ENCODE assay signal across 26 cellular contexts in the genomic region with DNA sequence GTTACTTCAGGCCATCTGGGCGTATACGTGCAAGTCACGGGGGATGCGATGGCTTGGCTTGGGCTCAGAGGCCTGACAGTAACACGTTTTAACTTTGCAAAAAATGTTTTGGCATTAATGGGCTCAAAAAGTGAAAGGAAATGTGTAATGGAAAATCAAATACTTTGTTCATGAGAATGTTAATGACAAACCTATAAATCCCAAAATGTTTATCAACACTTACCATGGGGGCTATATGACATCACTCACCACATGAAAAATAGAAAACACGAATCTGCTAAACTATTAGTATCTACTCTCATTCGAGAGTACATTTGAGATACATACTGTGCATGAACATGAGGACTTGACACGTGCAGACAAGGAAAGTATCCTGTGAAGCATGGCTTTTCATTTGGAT.
"Had no signal": no experiment of that assay in that cellular context is flagged by ENCODE, and none has a peak within 500 bp of the region (broad histone marks: within the 10 kb centered on the region; RNA-seq: fewer than 3 reads in every experiment).

No MANE protein-coding gene starts in this region.

- H3K36me3 ChIP-seq: lower lobe of right lung, neural progenitor cell, right lobe of liver, transverse colon, uterus had no signal

- H3K27ac ChIP-seq: lower lobe of right lung, neural progenitor cell, right lobe of liver, skin epidermis, transverse colon, uterus had no signal

- DNase-seq: activated B cell treated with CpG ODN at 0.5 μM for 24 hours; activated CD4-positive, alpha-beta T cell treated with anti-CD3 and anti-CD28 coated beads for 4 hours; activated CD4-positive, alpha-beta T cell treated with anti-CD3 and anti-CD28 coated beads, Interleukin-2, amount 50 U/mL, for 48 hours; activated CD8-positive, alpha-beta memory T cell treated with anti-CD3 and anti-CD28 coated beads, Interleukin-2, amount 50 U/mL, for 48 hours; activated naive CD4-positive, alpha-beta T cell treated with Interleukin-2 at 50 U/mL for 16 hours; activated naive CD8-positive, alpha-beta T cell treated with anti-CD3 and anti-CD28 coated beads for 36 hours; activated T-cell treated with anti-CD3 and anti-CD28 coated beads, Interleukin-2, amount 50 U/mL, for 4 hours; central memory CD4-positive, alpha-beta T cell; effector memory CD4-positive, alpha-beta T cell; hypothalamus; kidney; lower lobe of right lung; naive thymus-derived CD4-positive, alpha-beta T cell; posterior cingulate gyrus; right lobe of liver; stimulated activated CD4-positive, alpha-beta T cell treated with anti-CD3 and anti-CD28 coated beads, Interleukin-2, amount 100 ng/mL, for 24 hours; T-helper 9 cell; transverse colon; uterus had no signal

- FAIRE-seq: astrocyte, endothelial cell of umbilical vein, frontal cortex, kidney had no signal

- H3K27me3 ChIP-seq: right lobe of liver, transverse colon, uterus had no signal

- H2AFZ ChIP-seq: neural progenitor cell had no signal

- H3K4me3 Mint-ChIP-seq: activated B cell treated with CpG ODN at 0.5 μM for 24 hours; activated naive CD8-positive, alpha-beta T cell treated with anti-CD3 and anti-CD28 coated beads for 36 hours; activated T-cell treated with anti-CD3 and anti-CD28 coated beads, Interleukin-2, amount 50 U/mL, for 4 hours; naive thymus-derived CD4-positive, alpha-beta T cell; neural progenitor cell; stimulated activated effector memory CD8-positive, alpha-beta T cell treated with anti-CD3 and anti-CD28 coated beads, Interleukin-12 subunit alpha, Interleukin-12 subunit beta, amount 100 ng/mL, for 72 hours had no signal

- H3K9ac ChIP-seq: neural progenitor cell had no signal

- H3K36me3 Mint-ChIP-seq: activated naive CD8-positive, alpha-beta T cell treated with anti-CD3 and anti-CD28 coated beads for 36 hours; naive thymus-derived CD4-positive, alpha-beta T cell; neural progenitor cell; stimulated activated effector memory CD8-positive, alpha-beta T cell treated with anti-CD3 and anti-CD28 coated beads, Interleukin-12 subunit alpha, Interleukin-12 subunit beta, amount 100 ng/mL, for 72 hours had no signal

- H3K9me3 Mint-ChIP-seq: activated B cell treated with CpG ODN at 0.5 μM for 24 hours; activated naive CD8-positive, alpha-beta T cell treated with anti-CD3 and anti-CD28 coated beads for 36 hours; activated T-cell treated with anti-CD3 and anti-CD28 coated beads, Interleukin-2, amount 50 U/mL, for 4 hours; stimulated activated effector memory CD8-positive, alpha-beta T cell treated with anti-CD3 and anti-CD28 coated beads, Interleukin-12 subunit alpha, Interleukin-12 subunit beta, amount 100 ng/mL, for 72 hours had no signal

- H3K4me3 ChIP-seq: lower lobe of right lung, neural progenitor cell, right lobe of liver, skin epidermis, transverse colon, uterus had no signal

- H3K9me3 ChIP-seq: lower lobe of right lung, right lobe of liver, transverse colon, uterus had no signal

- H3K4me1 ChIP-seq: right lobe of liver, uterus had no signal

- H3K27ac Mint-ChIP-seq: activated B cell treated with CpG ODN at 0.5 μM for 24 hours; activated naive CD8-positive, alpha-beta T cell treated with anti-CD3 and anti-CD28 coated beads for 36 hours; naive thymus-derived CD4-positive, alpha-beta T cell; neural progenitor cell; stimulated activated effector memory CD8-positive, alpha-beta T cell treated with anti-CD3 and anti-CD28 coated beads, Interleukin-12 subunit alpha, Interleukin-12 subunit beta, amount 100 ng/mL, for 72 hours had no signal

- ATAC-seq: activated T-cell treated with anti-CD3 and anti-CD28 coated beads, Interleukin-2, amount 50 U/mL, for 4 hours; esophagus mucosa; lower lobe of right lung; naive thymus-derived CD4-positive, alpha-beta T cell; right lobe of liver; stimulated activated effector memory CD8-positive, alpha-beta T cell treated with anti-CD3 and anti-CD28 coated beads, Interleukin-12 subunit alpha, Interleukin-12 subunit beta, amount 100 ng/mL, for 72 hours had no signal
